8 cellular contexts compared by ENCODE assay signal in genomic region chr14:54564799-54565235, GRCh38. TPM values are rescaled to one million over a fixed set of nuclear protein-coding genes. Genes with fewer than 3 reads are reported as not detected.
DNase-seq lines count a peak whose midpoint lies in the region; FAIRE-seq and TF ChIP-seq lines count a peak whose summit lies in the region.

No MANE protein-coding gene starts in this region.

- H3K9me3 Mint-ChIP-seq in CD14-positive monocyte: peaks cover 0 to 12% (median 2%) of the 10 kb centered on the region in 7 donors
- no peaks in the 10 kb centered on the region for H3K9me3 Mint-ChIP-seq in mesothelial cell of epicardium
- no peaks in the 10 kb centered on the region for H3K9me3 Mint-ChIP-seq in type B pancreatic cell

- DNase-seq in CD14-positive monocyte (ENCODE audit: low spot score) (no peak), H54 (ENCODE audit: insufficient read length, low spot score) (no peak), RKO (ENCODE audit: low spot score) (peak; percentile 87), mesothelial cell of epicardium (ENCODE audit: low spot score in 2 of 2, unreplicated experiment in 2 of 2) (no peak), type B pancreatic cell (ENCODE audit: extremely low spot score, unreplicated experiment) (no peak), NCI-H774 (lab: John Stamatoyannopoulos, UW) (no peak), D721Med (ENCODE audit: insufficient read length, low spot score) (no peak)
- DNase-seq in effector memory CD4-positive, alpha-beta T cell: no peak

- peak; percentile 27 for FAIRE-seq in H54 (lab: Jason Lieb, UNC)
- FAIRE-seq in D721Med (lab: Jason Lieb, UNC): no peak

- H3K27ac Mint-ChIP-seq in CD14-positive monocyte (no peak overlapping the region), mesothelial cell of epicardium (peak overlapping the region; percentile 97), type B pancreatic cell (peak overlapping the region; percentile 86)

- peak overlapping the region; percentile 87 for H3K27ac ChIP-seq in effector memory CD4-positive, alpha-beta T cell (ENCODE audit: insufficient read depth, low read length, poor library complexity, severe bottlenecking)

- TF ChIP-seq POLR2A in H54 (IDR thresholded peaks at IDR 0.05; ENCODE audit: low read depth, low read length): no peak

- peak overlapping the region; percentile 88 to 92 for H3K4me3 Mint-ChIP-seq in CD14-positive monocyte
- peak overlapping the region; percentile 83 for H3K4me3 Mint-ChIP-seq in mesothelial cell of epicardium
- peak overlapping the region; percentile 87 for H3K4me3 Mint-ChIP-seq in type B pancreatic cell

- no peaks in the 10 kb centered on the region for H3K27me3 ChIP-seq in effector memory CD4-positive, alpha-beta T cell (replicated peaks; ENCODE audit: control insufficient read depth, insufficient read depth, low read length, poor library complexity, severe bottlenecking)

- H3K36me3 Mint-ChIP-seq in CD14-positive monocyte: peaks cover 2 to 10% of the 10 kb centered on the region in 2 donors
- H3K36me3 Mint-ChIP-seq in mesothelial cell of epicardium: no peaks in the 10 kb centered on the region
- H3K36me3 Mint-ChIP-seq in type B pancreatic cell: no peaks in the 10 kb centered on the region

- TF ChIP-seq CTCF in CD14-positive monocyte (IDR thresholded peaks at IDR 0.05) (no peak), mesothelial cell of epicardium (IDR thresholded peaks at IDR 0.05; ENCODE audit: unreplicated experiment) (no peak), type B pancreatic cell (conservative IDR thresholded peaks at IDR 0.05) (no peak), D721Med (IDR thresholded peaks at IDR 0.05; ENCODE audit: insufficient read depth, missing control alignments) (no peak)

- peaks cover 41 to 56% (median 53%) of the 10 kb centered on the region in 3 donors for H3K27me3 Mint-ChIP-seq in CD14-positive monocyte (ENCODE audit: low read depth in 3 of 3)
- no peaks in the 10 kb centered on the region for H3K27me3 Mint-ChIP-seq in mesothelial cell of epicardium (ENCODE audit: low read depth)
- H3K27me3 Mint-ChIP-seq in type B pancreatic cell: peaks cover 17% of the 10 kb centered on the region

- peaks cover 28% of the 10 kb centered on the region for H3K4me1 Mint-ChIP-seq in CD14-positive monocyte
- H3K4me1 Mint-ChIP-seq in mesothelial cell of epicardium: peaks cover 29% of the 10 kb centered on the region
- H3K4me1 Mint-ChIP-seq in type B pancreatic cell (ENCODE audit: unreplicated experiment): peaks cover 14% of the 10 kb centered on the region

- H3K4me1 ChIP-seq in effector memory CD4-positive, alpha-beta T cell (ENCODE audit: control insufficient read depth, insufficient read depth, low read length, poor library complexity, severe bottlenecking): peaks cover 10% of the 10 kb centered on the region

- intact Hi-C loops in CD14-positive monocyte (cut with micrococcal nuclease): loop anchor here (2.0 to 5.0 kb wide), 3 partner anchors 208 to 242 kb away; no protein-coding TSS in a partner anchor

- no peaks in the 10 kb centered on the region for H3K36me3 ChIP-seq in effector memory CD4-positive, alpha-beta T cell (ENCODE audit: control insufficient read depth, insufficient read depth, low read length)

- no peaks in the 10 kb centered on the region for H3K9me3 ChIP-seq in effector memory CD4-positive, alpha-beta T cell (ENCODE audit: control insufficient read depth, low read length)

- H3K4me3 ChIP-seq in effector memory CD4-positive, alpha-beta T cell (ENCODE audit: insufficient read depth, low read depth, low read length, poor library complexity, severe bottlenecking): peak overlapping the region; percentile 86

RNA-seq across cellular contexts. Expression of gene SAMD4A, which starts 2.1 kb away (rescaled TPM):
- polyA plus RNA-seq in CD14-positive monocyte: 1 to 10 TPM; 4.2 to 8.6 TPM
- total RNA-seq in mesothelial cell of epicardium (27.8 to 30.0 TPM (median 29.6 TPM) in 3 replicates), type B pancreatic cell (ENCODE audit: low replicate concordance) (14.4 and 23.0 TPM in 2 replicates)

RNA-seq across cellular contexts. Expression of gene CGRRF1, which starts 55.1 kb away (rescaled TPM):
- polyA plus RNA-seq in CD14-positive monocyte: 10 to 100 TPM; 18.6 to 19.4 TPM
- total RNA-seq in mesothelial cell of epicardium (15.4 to 17.1 TPM (median 16.8 TPM) in 3 replicates), type B pancreatic cell (ENCODE audit: low replicate concordance) (12.1 and 16.7 TPM in 2 replicates)

Comparison
In these comparisons a context has a peak if more than half of its experiments do, and no peak if none do; other contexts are left out.
1. H3K27ac Mint-ChIP-seq: peak in mesothelial cell of epicardium (single experiment) and type B pancreatic cell (single experiment); none in CD14-positive monocyte (0 of 7).
2. Peak in every context shown above with its lines, with median percentiles within 50 percentile points of each other: H3K4me3 Mint-ChIP-seq.